ENCODE assay signal across 9 cellular contexts in genomic region chr19:49097453-49098288, GRCh38. TPM values are rescaled to one million over a fixed set of nuclear protein-coding genes. Genes with fewer than 3 reads are reported as not detected.
DNase-seq lines count a peak whose midpoint lies in the region; ATAC-seq and TF ChIP-seq lines count a peak whose summit lies in the region.
"Had no signal": no experiment of that assay in that cellular context is flagged by ENCODE, and none has a peak within 500 bp of the region (broad histone marks: within the 10 kb centered on the region; RNA-seq: fewer than 3 reads in every experiment).

No MANE protein-coding gene starts in this region.

- H3K27ac ChIP-seq in adrenal gland (peak overlapping the region in 2 of 5 donors; percentile 12 to 32), heart right ventricle (no peak overlapping the region), sigmoid colon (peak overlapping the region in 1 of 4 donors; percentile 30)

- H3K27me3 ChIP-seq in adrenal gland: no peaks in the 10 kb centered on the region
- no peaks in the 10 kb centered on the region for H3K27me3 ChIP-seq in heart right ventricle
- no peaks in the 10 kb centered on the region for H3K27me3 ChIP-seq in sigmoid colon

- TF ChIP-seq POLR2A in NB4 (IDR thresholded peaks at IDR 0.05; ENCODE audit: extremely low read depth, insufficient read length): no peak
- TF ChIP-seq POLR2A in adrenal gland (IDR thresholded peaks at IDR 0.05): no peak
- no peak for TF ChIP-seq POLR2A in sigmoid colon (IDR thresholded peaks at IDR 0.05)

- TF ChIP-seq CTCF in GM10248 (IDR thresholded peaks at IDR 0.05; ENCODE audit: control extremely low read depth, extremely low read depth, low read depth, missing control alignments) (peak; percentile 97), NB4 (IDR thresholded peaks at IDR 0.05; ENCODE audit: low read depth, low read length) (peak; percentile 96), adrenal gland (IDR thresholded peaks at IDR 0.05) (peak; percentile 96 to 99 (median 98)), heart right ventricle (IDR thresholded peaks at IDR 0.05) (peak; percentile 97 to 100 (median 99)), sigmoid colon (IDR thresholded peaks at IDR 0.05) (peak; percentile 92 to 99 (median 96))

- ATAC-seq in heart right ventricle (peak; percentile 28 to 79 (median 62)), GM18873 (IDR thresholded peaks at IDR 0.05; ENCODE audit: low FRiP score, unreplicated experiment) (no peak), HG02885 (IDR thresholded peaks at IDR 0.05; ENCODE audit: poor library complexity, unreplicated experiment) (no peak)

- POLR2A ChIA-PET in GM10248 (lab: Yijun Ruan, JAX): interaction anchor here (0.6 to 0.9 kb wide), 3 partner anchors 16 to 110 kb away, joined by 6 to 7 read pairs (median 6); partner anchors contain the start of gene LIN7B

- H3K36me3 ChIP-seq in adrenal gland (replicated peaks in 1 of 2) (peaks cover 0 to 98% of the 10 kb centered on the region in 2 donors), heart right ventricle (peaks cover 0 to 100% (median 42%) of the 10 kb centered on the region in 9 donors), sigmoid colon (peaks cover 51 to 98% (median 72%) of the 10 kb centered on the region in 4 donors)

- WGBS in adrenal gland, 4 donors: 35 to 54% (median 39%) methylated on average over 7 to 8 of the region's 8 CpGs
- WGBS in heart right ventricle, 2 donors: 46 to 48% methylated on average over 8 of the region's 8 CpGs
- 49 to 61% methylated on average over 8 of the region's 8 CpGs for WGBS in sigmoid colon, 2 donors

- no peak for TF ChIP-seq EP300 in sigmoid colon (IDR thresholded peaks at IDR 0.05)

- H3K4me1 ChIP-seq in adrenal gland (replicated peaks in 1 of 2) (peaks cover 0 to 9% of the 10 kb centered on the region in 2 donors), heart right ventricle (peaks cover 7 to 50% (median 17%) of the 10 kb centered on the region in 9 donors), sigmoid colon (no peaks in the 10 kb centered on the region)

- peak; percentile 82 for DNase-seq in GM10248 (ENCODE audit: extremely low spot score)
- peak; percentile 81 for DNase-seq in NB4 (ENCODE audit: low read depth)
- peak; percentile 65 for DNase-seq in T follicular helper cell (ENCODE audit: low read depth)
- peak; percentile 58 to 89 (median 74) for DNase-seq in adrenal gland
- DNase-seq in heart right ventricle: peak; percentile 55 to 56
- peak; percentile 79 for DNase-seq in sigmoid colon

- H3K4me3 ChIP-seq in NB4 (ENCODE audit: low read depth, low read length): no peak overlapping the region
- H3K4me3 ChIP-seq in adrenal gland: no peak overlapping the region
- no peak overlapping the region for H3K4me3 ChIP-seq in heart right ventricle
- no peak overlapping the region for H3K4me3 ChIP-seq in sigmoid colon

- CTCF ChIA-PET in GM10248 (lab: Yijun Ruan, JAX): interaction anchor here (0.6 to 6.6 kb wide), 53 partner anchors 9 to 317 kb away, joined by 3 to 81 read pairs (median 5); partner anchors contain the start of genes CGB2, CGB7, GYS1 and HRC

- H3K9me3 ChIP-seq in adrenal gland (replicated peaks in 1 of 3) (no peaks in the 10 kb centered on the region), heart right ventricle (no peaks in the 10 kb centered on the region), sigmoid colon (no peaks in the 10 kb centered on the region)

- intact Hi-C loops in adrenal gland (cut with DNase I): loop anchor here (2.0 to 5.0 kb wide), 2 partner anchors 49 to 110 kb away; no protein-coding TSS in a partner anchor
- intact Hi-C loops in heart right ventricle (cut with DNase I): loop anchor here (1.0 to 5.0 kb wide), 9 partner anchors 45 to 111 kb away; no protein-coding TSS in a partner anchor
- intact Hi-C loops in sigmoid colon (cut with DNase I): loop anchor here (1.0 to 5.0 kb wide), 2 partner anchors 47 to 110 kb away; no protein-coding TSS in a partner anchor

RNA-seq across cellular contexts. Expression of gene SNRNP70, which starts 12.4 kb away (rescaled TPM):
- total RNA-seq in adrenal gland: 100 to 1,000 TPM; 109 to 443 (median 233) TPM
- polyA plus RNA-seq in adrenal gland: 1,000 to 10,000 TPM in 1 of 3 donors, 100 to 1,000 TPM in 2; 114 to 1,255 (median 535) TPM
- total RNA-seq in heart right ventricle: 100 to 1,000 TPM in 3 of 10 donors, 10 to 100 TPM in 7; 75.2 to 157 (median 88.4) TPM
- polyA plus RNA-seq in heart right ventricle: 100 to 1,000 TPM; 114 to 330 TPM
- 100 to 1,000 TPM; 156 to 382 (median 237) TPM for total RNA-seq in sigmoid colon
- 100 to 1,000 TPM in 1 of 3 donors, 10 to 100 TPM in 2; 33.8 to 227 (median 40.2) TPM for polyA plus RNA-seq in sigmoid colon

RNA-seq across cellular contexts. Expression of gene LIN7B, which starts 16.5 kb away (rescaled TPM):
- 10 to 100 TPM in 3 of 8 donors, 1 to 10 TPM in 5; 4.9 to 15.3 (median 9.5) TPM for total RNA-seq in adrenal gland
- polyA plus RNA-seq in adrenal gland: 10 to 100 TPM in 2 of 3 donors, 1 to 10 TPM in 1; 4.4 to 35.2 (median 32.9) TPM
- 10 to 100 TPM; 17.6 to 26.7 (median 23.0) TPM for total RNA-seq in heart right ventricle
- polyA plus RNA-seq in heart right ventricle: 10 to 100 TPM; 25.9 to 38.5 TPM
- total RNA-seq in sigmoid colon: 10 to 100 TPM; 17.4 to 28.8 (median 26.7) TPM
- polyA plus RNA-seq in sigmoid colon: 10 to 100 TPM in 2 of 3 donors, 1 to 10 TPM in 1; 9.9 to 12.0 (median 12.0) TPM

RNA-seq across cellular contexts. Expression of gene C19orf73, which starts 21.3 kb away (rescaled TPM):
- total RNA-seq in adrenal gland: 1 to 10 TPM in 7 of 8 donors, under 1 TPM in 1; 0.94 to 4.7 (median 1.8) TPM
- polyA plus RNA-seq in adrenal gland: 1 to 10 TPM; 1.1 to 8.2 (median 4.5) TPM
- 1 to 10 TPM in 5 of 10 donors, under 1 TPM in 5; 0.64 to 2.3 (median 1.0) TPM for total RNA-seq in heart right ventricle
- polyA plus RNA-seq in heart right ventricle: 1 to 10 TPM; 1.9 to 5.4 TPM
- 1 to 10 TPM in 3 of 4 donors, not detected in 1; 1.6 to 2.1 (median 1.8) TPM for total RNA-seq in sigmoid colon
- polyA plus RNA-seq in sigmoid colon: 1 to 10 TPM; 2.4 to 5.1 (median 3.3) TPM

RNA-seq across cellular contexts. Expression of gene PPFIA3, which starts 21.7 kb away (rescaled TPM):
- total RNA-seq in adrenal gland (10 to 100 TPM in 5 of 8 donors, 1 to 10 TPM in 3; 6.1 to 17.2 (median 14.6) TPM), heart right ventricle (1 to 10 TPM; 3.6 to 7.0 (median 5.8) TPM), sigmoid colon (1 to 10 TPM; 2.0 to 3.9 (median 3.1) TPM)
- polyA plus RNA-seq in adrenal gland (10 to 100 TPM in 2 of 3 donors, 1 to 10 TPM in 1; 2.9 to 60.2 (median 27.3) TPM), heart right ventricle (10 to 100 TPM; 15.4 to 16.7 TPM), sigmoid colon (10 to 100 TPM; 18.6 to 35.3 (median 21.3) TPM)

RNA-seq across cellular contexts. Expression of gene KCNA7, which starts 25.2 kb away (rescaled TPM):
- not detected for total RNA-seq in adrenal gland
- not detected for polyA plus RNA-seq in adrenal gland
- total RNA-seq in heart right ventricle: 1 to 10 TPM in 2 of 10 donors, under 1 TPM in 7, not detected in 1; 0.11 to 4.8 (median 0.26) TPM
- polyA plus RNA-seq in heart right ventricle: 1 to 10 TPM in 1 of 2 donors, under 1 TPM in 1; 0.04 to 1.5 TPM
- not detected for total RNA-seq in sigmoid colon
- not detected for polyA plus RNA-seq in sigmoid colon
- total RNA-seq: pulmonary artery endothelial cell had no signal

Comparison
In these comparisons a context has a peak if more than half of its experiments do, and no peak if none do; other contexts are left out.
1. ATAC-seq: peak in heart right ventricle (8 of 8); none in GM18873 (single experiment) and HG02885 (single experiment).
2. Peak in every context shown above with its lines, with median percentiles within 50 percentile points of each other: DNase-seq and CTCF ChIP-seq.